In genomic region chr13:48074006-48074405, GRCh38 we compare ENCODE assay signal across 8 cellular contexts.
"Had no signal": no experiment of that assay in that cellular context is flagged by ENCODE, and none has a peak within 500 bp of the region (broad histone marks: within the 10 kb centered on the region; RNA-seq: fewer than 3 reads in every experiment).

No MANE protein-coding gene starts in this region.

- DNase-seq: H9, HCEC 1CT, IMR-90 had no signal

- H3K4me3 ChIP-seq: GM23338, K562 had no signal

- H3K4me2 ChIP-seq: GM23338 had no signal

- H2AFZ ChIP-seq: GM23338 had no signal

- FAIRE-seq: H1, H54, HTR-8/SVneo, K562 had no signal

- H3K4me3 Mint-ChIP-seq: GM23338, H9 had no signal

- H3K4me1 Mint-ChIP-seq: GM23338, H9 had no signal

- H3K27ac Mint-ChIP-seq: GM23338, H9 had no signal
